2 cellular contexts compared by ENCODE assay signal in genomic region chr1:91422523-91422922, GRCh38. TPM values are rescaled to one million over a fixed set of nuclear protein-coding genes. Genes with fewer than 3 reads are reported as not detected.
"Had no signal": no experiment of that assay in that cellular context is flagged by ENCODE, and none has a peak within 500 bp of the region (broad histone marks: within the 10 kb centered on the region; RNA-seq: fewer than 3 reads in every experiment).

No MANE protein-coding gene starts in this region.

RNA-seq across cellular contexts. Expression of gene HFM1, which starts 17.9 kb away (rescaled TPM):
- total RNA-seq: HT-29 had no signal
- polyA plus RNA-seq: IgD-negative memory B cell had no signal
